ENCODE assay signal across 8 cellular contexts in genomic region chr4:8428288-8429097, GRCh38. TPM values are rescaled to one million over a fixed set of nuclear protein-coding genes. Genes with fewer than 3 reads are reported as not detected.
DNase-seq lines count a peak whose midpoint lies in the region; ATAC-seq and TF ChIP-seq lines count a peak whose summit lies in the region.

No MANE protein-coding gene starts in this region.

- no peaks in the 10 kb centered on the region for H3K27me3 Mint-ChIP-seq in activated T-cell treated with anti-CD3 and anti-CD28 coated beads, Interleukin-2, amount 50 U/mL, for 72 hours (ENCODE audit: low read depth)
- no peaks in the 10 kb centered on the region for H3K27me3 Mint-ChIP-seq in naive B cell
- no peaks in the 10 kb centered on the region for H3K27me3 Mint-ChIP-seq in stimulated activated memory B cell treated with anti-CD40 and anti-IgM and Interleukin-4, amounts not matched to agents 10 μg/mL and 1 μg/mL and 100 μg/mL, for 72 hours

- peak; percentile 86 for DNase-seq in EH (ENCODE audit: low read depth)
- peak; percentile 93 for DNase-seq in KBM-7
- no peak for DNase-seq in Panc1 (ENCODE audit: low read depth, low spot score)
- DNase-seq in activated T-cell treated with anti-CD3 and anti-CD28 coated beads, Interleukin-2, amount 50 U/mL, for 72 hours, result peak; percentile 93 to 97
- peak; percentile 25 for DNase-seq in esophagus squamous epithelium (lab: John Stamatoyannopoulos, UW)
- DNase-seq in naive B cell, result peak; percentile 92

- peak overlapping the region; percentile 98 for H3K27ac Mint-ChIP-seq in activated T-cell treated with anti-CD3 and anti-CD28 coated beads, Interleukin-2, amount 50 U/mL, for 72 hours
- peak overlapping the region; percentile 94 to 100 (median 98) for H3K27ac Mint-ChIP-seq in naive B cell
- peak overlapping the region; percentile 92 for H3K27ac Mint-ChIP-seq in stimulated activated memory B cell treated with anti-CD40 and anti-IgM and Interleukin-4, amounts not matched to agents 10 μg/mL and 1 μg/mL and 100 μg/mL, for 72 hours

- no peaks in the 10 kb centered on the region for H3K36me3 ChIP-seq in Panc1 (ENCODE audit: control insufficient read depth, insufficient read depth, low read length)
- H3K36me3 ChIP-seq in esophagus squamous epithelium, result peaks cover 0 to 27% (median 0%) of the 10 kb centered on the region in 3 donors

- TF ChIP-seq POLR2A in esophagus squamous epithelium (IDR thresholded peaks at IDR 0.05), result peak in 3 of 4 donors; percentile 59 to 83 (median 71)

- TF ChIP-seq CTCF in Panc1 (IDR thresholded peaks at IDR 0.05), result peak; percentile 57
- peak in 3 of 6 experiments; percentile 8 to 28 (median 27) for TF ChIP-seq CTCF in esophagus squamous epithelium (IDR thresholded peaks at IDR 0.05)

- CTCF ChIA-PET in Panc1 (lab: Charles Lee), result no interaction called here

- H3K27me3 ChIP-seq in Panc1 (ENCODE audit: control insufficient read depth, insufficient read depth, low read length), result no peaks in the 10 kb centered on the region
- no peaks in the 10 kb centered on the region for H3K27me3 ChIP-seq in esophagus squamous epithelium

- H3K4me3 ChIP-seq in Panc1 (ENCODE audit: low read depth in 2 of 2, low read length in 2 of 2) (peak overlapping the region; percentile 60 to 79), esophagus squamous epithelium (peak overlapping the region; percentile 87 to 100 (median 92))

- H3K36me3 Mint-ChIP-seq in activated T-cell treated with anti-CD3 and anti-CD28 coated beads, Interleukin-2, amount 50 U/mL, for 72 hours (ENCODE audit: insufficient read depth in 2 of 2), result peaks cover 0 to 5% of the 10 kb centered on the region in 2 donors
- H3K36me3 Mint-ChIP-seq in naive B cell, result no peaks in the 10 kb centered on the region
- H3K36me3 Mint-ChIP-seq in stimulated activated memory B cell treated with anti-CD40 and anti-IgM and Interleukin-4, amounts not matched to agents 10 μg/mL and 1 μg/mL and 100 μg/mL, for 72 hours, result peaks cover 15% of the 10 kb centered on the region

- in situ Hi-C loops in KBM-7 (cut with MboI; ENCODE audit: low pct_unique_long_range_greater_than_20kb, low sequenced_read_pairs), result no loop called here
- in situ Hi-C loops in Panc1 (cut with HindIII; ENCODE audit: low pct_unique_long_range_greater_than_20kb, low sequenced_read_pairs), result no loop called here

- BruUV-seq in Panc1 (replicated peaks; lab: Mats Ljungman, UMichigan), result no TSS peak

- H3K4me1 Mint-ChIP-seq in activated T-cell treated with anti-CD3 and anti-CD28 coated beads, Interleukin-2, amount 50 U/mL, for 72 hours (ENCODE audit: low read depth), result peaks cover 27% of the 10 kb centered on the region
- peaks cover 26 to 46% (median 37%) of the 10 kb centered on the region in 3 donors for H3K4me1 Mint-ChIP-seq in naive B cell
- peaks cover 47% of the 10 kb centered on the region for H3K4me1 Mint-ChIP-seq in stimulated activated memory B cell treated with anti-CD40 and anti-IgM and Interleukin-4, amounts not matched to agents 10 μg/mL and 1 μg/mL and 100 μg/mL, for 72 hours

- H3K9me3 Mint-ChIP-seq in activated T-cell treated with anti-CD3 and anti-CD28 coated beads, Interleukin-2, amount 50 U/mL, for 72 hours, result no peaks in the 10 kb centered on the region
- H3K9me3 Mint-ChIP-seq in naive B cell, result no peaks in the 10 kb centered on the region
- no peaks in the 10 kb centered on the region for H3K9me3 Mint-ChIP-seq in stimulated activated memory B cell treated with anti-CD40 and anti-IgM and Interleukin-4, amounts not matched to agents 10 μg/mL and 1 μg/mL and 100 μg/mL, for 72 hours

- peak overlapping the region; percentile 98 for H3K4me3 Mint-ChIP-seq in activated T-cell treated with anti-CD3 and anti-CD28 coated beads, Interleukin-2, amount 50 U/mL, for 72 hours
- H3K4me3 Mint-ChIP-seq in naive B cell, result peak overlapping the region; percentile 95 to 99 (median 98)
- H3K4me3 Mint-ChIP-seq in stimulated activated memory B cell treated with anti-CD40 and anti-IgM and Interleukin-4, amounts not matched to agents 10 μg/mL and 1 μg/mL and 100 μg/mL, for 72 hours, result peak overlapping the region; percentile 95

- intact Hi-C loops in Panc1 (cut with micrococcal nuclease; ENCODE audit: unreplicated experiment) (no loop called here), esophagus squamous epithelium (cut with DNase I) (no loop called here)

- POLR2A ChIA-PET in Panc1 (lab: Charles Lee), result no interaction called here

- 8 to 13% methylated on average over 4 to 7 of the region's 56 CpGs for WGBS in esophagus squamous epithelium, 2 donors

- H3K27ac ChIP-seq in Panc1 (ENCODE audit: low read length), result peak overlapping the region; percentile 79; the same call in 1 of the 2 replicates
- peak overlapping the region; percentile 92 to 94 (median 94) for H3K27ac ChIP-seq in esophagus squamous epithelium

- H3K4me1 ChIP-seq in Panc1 (ENCODE audit: control insufficient read depth, insufficient read depth, low read length), result peaks cover 3% of the 10 kb centered on the region; the same call in 1 of the 2 replicates
- peaks cover 17 to 71% (median 32%) of the 10 kb centered on the region in 3 donors for H3K4me1 ChIP-seq in esophagus squamous epithelium

- H3K9me3 ChIP-seq in Panc1 (ENCODE audit: control insufficient read depth, insufficient read depth, low read depth, low read length) (no peaks in the 10 kb centered on the region), esophagus squamous epithelium (no peaks in the 10 kb centered on the region)

- ATAC-seq in GM21737 (IDR thresholded peaks at IDR 0.05; ENCODE audit: unreplicated experiment) (peak; percentile 91), Panc1 (peak; percentile 97), naive B cell (ENCODE audit: low read depth in 2 of 2) (peak; percentile 89 to 90)
- peak; percentile 98 to 99 for ATAC-seq in activated T-cell treated with anti-CD3 and anti-CD28 coated beads, Interleukin-2, amount 50 U/mL, for 72 hours (replicated peaks in 1 of 2)
- peak; percentile 98 for ATAC-seq in stimulated activated memory B cell treated with anti-CD40 and anti-IgM and Interleukin-4, amounts not matched to agents 10 μg/mL and 1 μg/mL and 100 μg/mL, for 72 hours

RNA-seq across cellular contexts. Expression of gene ACOX3, which starts 12.0 kb away (rescaled TPM):
- total RNA-seq in Panc1 (2021; ENCODE audit: unreplicated experiment) (15.4 TPM), esophagus squamous epithelium (10 to 100 TPM; 42.3 to 86.2 (median 50.3) TPM)
- 23.5 TPM for polyA plus RNA-seq in Panc1 (2012; ENCODE audit: insufficient read length)
- 10 to 100 TPM; 22.2 to 31.2 TPM for total RNA-seq in activated T-cell treated with anti-CD3 and anti-CD28 coated beads, Interleukin-2, amount 50 U/mL, for 72 hours
- 10 to 100 TPM; 10.1 to 17.1 (median 14.7) TPM for polyA plus RNA-seq in naive B cell (ENCODE audit: low read depth in 6 of 6)

RNA-seq across cellular contexts. Expression of gene TRMT44, which starts 12.1 kb away (rescaled TPM):
- total RNA-seq in Panc1 (2021; ENCODE audit: unreplicated experiment) (10.8 TPM), esophagus squamous epithelium (10 to 100 TPM; 26.8 to 31.7 (median 28.8) TPM)
- 4.2 TPM for polyA plus RNA-seq in Panc1 (2012; ENCODE audit: insufficient read length)
- 10 to 100 TPM; 26.7 TPM for total RNA-seq in activated T-cell treated with anti-CD3 and anti-CD28 coated beads, Interleukin-2, amount 50 U/mL, for 72 hours
- polyA plus RNA-seq in naive B cell (ENCODE audit: low read depth in 6 of 6), result 10 to 100 TPM in 4 of 6 donors, 1 to 10 TPM in 2; 3.0 to 17.0 (median 13.2) TPM
